8 cellular contexts compared by ENCODE assay signal in the genomic region with DNA sequence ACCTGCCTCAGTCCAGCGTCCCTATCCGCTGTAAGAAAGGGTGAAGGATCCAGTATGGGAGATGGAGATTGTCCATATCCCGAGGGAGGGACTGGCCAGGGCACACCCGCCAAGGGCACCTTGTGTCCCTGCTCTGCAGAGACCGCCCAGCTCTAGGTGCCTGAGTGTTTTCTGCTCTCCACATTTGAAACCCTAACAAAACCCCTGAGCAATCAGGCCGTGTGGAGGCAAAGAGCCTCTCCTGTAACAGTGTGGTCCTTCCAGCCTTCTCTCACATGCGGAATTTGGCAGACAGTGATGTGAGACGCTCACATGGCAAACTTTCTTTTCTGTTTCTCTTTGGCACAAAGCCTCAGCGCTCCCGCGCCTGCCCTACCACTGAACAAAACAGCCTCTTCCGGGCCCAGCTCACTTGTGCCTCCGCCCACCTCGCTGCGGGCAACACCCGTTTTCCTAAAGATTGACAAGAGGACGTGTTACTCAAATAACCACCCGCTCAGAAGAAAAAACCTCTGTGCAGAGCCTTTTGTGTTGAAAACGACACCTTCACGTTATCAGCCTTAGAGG.
DNase-seq lines count a peak whose midpoint lies in the region; ATAC-seq and TF ChIP-seq lines count a peak whose summit lies in the region.

No MANE protein-coding gene starts in this region.

- TF ChIP-seq CTCF in H9 (conservative IDR thresholded peaks at IDR 0.05) = no peak

- H2BK15ac ChIP-seq in H9 (ENCODE audit: low read depth, low read length) = no peak overlapping the region

- peak overlapping the region; percentile 6 for H3K27ac ChIP-seq in H9 (ENCODE audit: insufficient read length, low read depth, low read length)

- H2BK20ac ChIP-seq in H9 (ENCODE audit: low read depth, low read length, poor library complexity, severe bottlenecking) = peak overlapping the region; percentile 97

- H3K79me1 ChIP-seq in H9 (ENCODE audit: insufficient read depth, low read depth, low read length, poor library complexity, severe bottlenecking) = no peaks in the 10 kb centered on the region

- no peak overlapping the region for H2BK5ac ChIP-seq in H9 (ENCODE audit: insufficient read length, low read length)

- H3K9me3 Mint-ChIP-seq in H9 = no peaks in the 10 kb centered on the region; a peak in 1 of 5 replicates
- no peaks in the 10 kb centered on the region for H3K9me3 Mint-ChIP-seq in activated naive CD4-positive, alpha-beta T cell treated with anti-CD3 and anti-CD28 coated beads for 36 hours

- H3K4me3 Mint-ChIP-seq in H9 = no peak overlapping the region; a peak in 1 of 5 replicates
- peak overlapping the region; percentile 56 for H3K4me3 Mint-ChIP-seq in activated naive CD4-positive, alpha-beta T cell treated with anti-CD3 and anti-CD28 coated beads for 36 hours

- no peak overlapping the region for H4K91ac ChIP-seq in H9 (ENCODE audit: insufficient read length, low read depth, low read length)

- H3K4me1 ChIP-seq in H9 (ENCODE audit: insufficient read depth, low read length) = no peaks in the 10 kb centered on the region; the same call in 1 of the 2 replicates

- peak overlapping the region; percentile 14; the same call in 1 of the 2 replicates for H3K14ac ChIP-seq in H9 (ENCODE audit: insufficient read depth, low read length)

- H3T11ph ChIP-seq in H9 (ENCODE audit: low read length) = no peak overlapping the region

- peaks cover 8% of the 10 kb centered on the region for H3K27me3 Mint-ChIP-seq in H9 (ENCODE audit: low read depth)
- no peaks in the 10 kb centered on the region for H3K27me3 Mint-ChIP-seq in activated naive CD4-positive, alpha-beta T cell treated with anti-CD3 and anti-CD28 coated beads for 36 hours (ENCODE audit: low read depth)

- H4K20me1 ChIP-seq in H9 (ENCODE audit: control insufficient read depth, insufficient read depth, insufficient read length) = no peaks in the 10 kb centered on the region

- H3K18ac ChIP-seq in H9 (ENCODE audit: insufficient read length, low read depth, low read length) = peak overlapping the region; percentile 91

- ATAC-seq in GM18520 (IDR thresholded peaks at IDR 0.05; ENCODE audit: unreplicated experiment) (no peak), GM19397 (IDR thresholded peaks at IDR 0.05; ENCODE audit: unreplicated experiment) (no peak)

- DNase-seq in H9 (peak; percentile 85), SIG-M5 (lab: John Stamatoyannopoulos, UW) (peak; percentile 11), medulla oblongata (ENCODE audit: extremely low spot score) (peak; percentile 69), GM19240 (ENCODE audit: insufficient read length, low spot score) (no peak)
- peak; percentile 93 for DNase-seq in activated naive CD4-positive, alpha-beta T cell treated with anti-CD3 and anti-CD28 coated beads for 36 hours
- peak; percentile 42 for DNase-seq in stimulated activated CD8-positive, alpha-beta memory T cell treated with anti-CD3 and anti-CD28 coated beads, Interleukin-15, amount 100 ng/mL, for 24 hours (ENCODE audit: low read depth)

- no peaks in the 10 kb centered on the region for H3K27me3 ChIP-seq in H9 (ENCODE audit: insufficient read depth, low read length)

- H3K4me1 Mint-ChIP-seq in H9 = peaks cover 14 to 22% of the 10 kb centered on the region in 2 experiments
- H3K4me1 Mint-ChIP-seq in activated naive CD4-positive, alpha-beta T cell treated with anti-CD3 and anti-CD28 coated beads for 36 hours (ENCODE audit: low read depth) = peaks cover 13% of the 10 kb centered on the region

- no peak overlapping the region for H3K9ac ChIP-seq in H9 (ENCODE audit: extremely low read depth, insufficient read length, low read length)

- no peaks in the 10 kb centered on the region for H3K23me2 ChIP-seq in H9 (ENCODE audit: insufficient read length, low read depth, low read length, poor library complexity, severe bottlenecking)

- no peak overlapping the region for H2BK120ac ChIP-seq in H9 (ENCODE audit: low read depth, low read length, poor library complexity, severe bottlenecking)

- H2AK5ac ChIP-seq in H9 (ENCODE audit: insufficient read length, low read length) = no peak overlapping the region

- no CpG with 5 or more reads among the region's 20 CpGs for whole genome bisulfite sequencing in H9 (ENCODE audit: extremely low coverage, insufficient read length, low lambda C conversion rate)

- CTCF ChIA-PET in activated naive CD4-positive, alpha-beta T cell treated with anti-CD3 and anti-CD28 coated beads for 36 hours (lab: Charles Lee) = interaction anchor here (0.5 to 0.6 kb wide), 2 partner anchors 23 to 512 kb away, joined by 3 read pairs; no protein-coding TSS in a partner anchor

- H3K56ac ChIP-seq in H9 (ENCODE audit: insufficient read length, low read depth, low read length) = no peak overlapping the region

- H3K36me3 Mint-ChIP-seq in H9 (ENCODE audit: insufficient read depth in 1 of 3, low read depth in 3 of 3) = peaks cover 0 to 2% (median 0%) of the 10 kb centered on the region in 3 experiments; a peak in 1 of 7 replicates
- H3K36me3 Mint-ChIP-seq in activated naive CD4-positive, alpha-beta T cell treated with anti-CD3 and anti-CD28 coated beads for 36 hours (ENCODE audit: low read depth) = no peaks in the 10 kb centered on the region

- no peak overlapping the region for H4K5ac ChIP-seq in H9 (ENCODE audit: insufficient read length, low read depth, low read length)

- peak overlapping the region; percentile 67 for H4K8ac ChIP-seq in H9 (replicated peaks; ENCODE audit: insufficient read length, low read depth, low read length)

- peak overlapping the region in 2 of 3 experiments; percentile 46 to 93; a peak in 5 of 7 replicates for H3K27ac Mint-ChIP-seq in H9
- H3K27ac Mint-ChIP-seq in activated naive CD4-positive, alpha-beta T cell treated with anti-CD3 and anti-CD28 coated beads for 36 hours = peak overlapping the region; percentile 74

- H2AFZ ChIP-seq in H9 (ENCODE audit: low read length) = peak overlapping the region; percentile 81

- no peaks in the 10 kb centered on the region for H3K9me3 ChIP-seq in H9 (ENCODE audit: control insufficient read depth, low read depth, low read length)

- no peaks in the 10 kb centered on the region for H3K79me2 ChIP-seq in H9 (ENCODE audit: insufficient read depth, low read length)

- no peak overlapping the region for H3K23ac ChIP-seq in H9 (ENCODE audit: insufficient read length, low read depth, low read length)

- H3K4me2 ChIP-seq in H9 (ENCODE audit: insufficient read depth, insufficient read length, low read length) = peak overlapping the region; percentile 15

- no peak overlapping the region for H2BK12ac ChIP-seq in H9 (ENCODE audit: insufficient read length, low read depth, low read length)

- H3K4ac ChIP-seq in H9 (ENCODE audit: low read depth, low read length) = no peak overlapping the region

- intact Hi-C loops in activated naive CD4-positive, alpha-beta T cell treated with anti-CD3 and anti-CD28 coated beads for 36 hours (cut with micrococcal nuclease) = loop anchor here (1.0 to 2.0 kb wide), 2 partner anchors 23 to 26 kb away; no protein-coding TSS in a partner anchor
